ENCODE assay signal across 2 cellular contexts in genomic region chr13:26221399-26221720, GRCh38.
TF ChIP-seq lines count a peak whose summit lies in the region.

No MANE protein-coding gene starts in this region.

TF ChIP-seq in endothelial cell of umbilical vein, 7 proteins besides CTCF, POLR2A, EP300 and RAD21:
- TF ChIP-seq MAX (IDR thresholded peaks at IDR 0.05; ENCODE audit: insufficient read depth, insufficient read length), result no peak
- TF ChIP-seq POLR2AphosphoS5 (IDR thresholded peaks at IDR 0.05; ENCODE audit: insufficient read depth, low read depth, low read length), result no peak
- no peak for TF ChIP-seq JUN (IDR thresholded peaks at IDR 0.05; ENCODE audit: borderline replicate concordance, insufficient read depth, insufficient read length, low read depth)
- no peak for TF ChIP-seq FOS (IDR thresholded peaks at IDR 0.05; ENCODE audit: borderline replicate concordance, insufficient read depth, low read length)
- TF ChIP-seq GATA2 (IDR thresholded peaks at IDR 0.05; ENCODE audit: insufficient read depth, insufficient read length, low read depth, low read length), result no peak
- no peak for TF ChIP-seq MYC (IDR thresholded peaks at IDR 0.05; ENCODE audit: low read depth, low read length)
- TF ChIP-seq EZH2 (IDR thresholded peaks at IDR 0.05; ENCODE audit: borderline replicate concordance, low read depth, low read length, severe bottlenecking), result no peak

TF ChIP-seq in neural cell, 6 proteins besides CTCF, POLR2A, EP300 and RAD21 (continued from another document):
- no peak for TF ChIP-seq REST (IDR thresholded peaks at IDR 0.05; ENCODE audit: borderline replicate concordance)
TF ChIP-seq in neural cell: peak in this region for 1.
